2 cellular contexts compared by ENCODE assay signal in genomic region chr13:46654956-46655726, GRCh38.
TF ChIP-seq lines count a peak whose summit lies in the region.

No MANE protein-coding gene starts in this region.

TF ChIP-seq in liver, 16 proteins besides CTCF, POLR2A, EP300 and RAD21 (continued from another document):
- TF ChIP-seq, protein P1, sequence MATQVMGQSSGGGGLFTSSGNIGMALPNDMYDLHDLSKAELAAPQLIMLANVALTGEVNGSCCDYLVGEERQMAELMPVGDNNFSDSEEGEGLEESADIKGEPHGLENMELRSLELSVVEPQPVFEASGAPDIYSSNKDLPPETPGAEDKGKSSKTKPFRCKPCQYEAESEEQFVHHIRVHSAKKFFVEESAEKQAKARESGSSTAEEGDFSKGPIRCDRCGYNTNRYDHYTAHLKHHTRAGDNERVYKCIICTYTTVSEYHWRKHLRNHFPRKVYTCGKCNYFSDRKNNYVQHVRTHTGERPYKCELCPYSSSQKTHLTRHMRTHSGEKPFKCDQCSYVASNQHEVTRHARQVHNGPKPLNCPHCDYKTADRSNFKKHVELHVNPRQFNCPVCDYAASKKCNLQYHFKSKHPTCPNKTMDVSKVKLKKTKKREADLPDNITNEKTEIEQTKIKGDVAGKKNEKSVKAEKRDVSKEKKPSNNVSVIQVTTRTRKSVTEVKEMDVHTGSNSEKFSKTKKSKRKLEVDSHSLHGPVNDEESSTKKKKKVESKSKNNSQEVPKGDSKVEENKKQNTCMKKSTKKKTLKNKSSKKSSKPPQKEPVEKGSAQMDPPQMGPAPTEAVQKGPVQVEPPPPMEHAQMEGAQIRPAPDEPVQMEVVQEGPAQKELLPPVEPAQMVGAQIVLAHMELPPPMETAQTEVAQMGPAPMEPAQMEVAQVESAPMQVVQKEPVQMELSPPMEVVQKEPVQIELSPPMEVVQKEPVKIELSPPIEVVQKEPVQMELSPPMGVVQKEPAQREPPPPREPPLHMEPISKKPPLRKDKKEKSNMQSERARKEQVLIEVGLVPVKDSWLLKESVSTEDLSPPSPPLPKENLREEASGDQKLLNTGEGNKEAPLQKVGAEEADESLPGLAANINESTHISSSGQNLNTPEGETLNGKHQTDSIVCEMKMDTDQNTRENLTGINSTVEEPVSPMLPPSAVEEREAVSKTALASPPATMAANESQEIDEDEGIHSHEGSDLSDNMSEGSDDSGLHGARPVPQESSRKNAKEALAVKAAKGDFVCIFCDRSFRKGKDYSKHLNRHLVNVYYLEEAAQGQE (IDR thresholded peaks at IDR 0.05): no peak
- TF ChIP-seq EGR1 (IDR thresholded peaks at IDR 0.05; ENCODE audit: low read depth in 2 of 2) (no peak), HNF4A (conservative IDR thresholded peaks at IDR 0.05) (peak in 1 of 2 donors; percentile 4), HNF4G (IDR thresholded peaks at IDR 0.05) (no peak), ATF3 (IDR thresholded peaks at IDR 0.05) (no peak), JUND (IDR thresholded peaks at IDR 0.05) (no peak)
- TF ChIP-seq, protein P2, sequence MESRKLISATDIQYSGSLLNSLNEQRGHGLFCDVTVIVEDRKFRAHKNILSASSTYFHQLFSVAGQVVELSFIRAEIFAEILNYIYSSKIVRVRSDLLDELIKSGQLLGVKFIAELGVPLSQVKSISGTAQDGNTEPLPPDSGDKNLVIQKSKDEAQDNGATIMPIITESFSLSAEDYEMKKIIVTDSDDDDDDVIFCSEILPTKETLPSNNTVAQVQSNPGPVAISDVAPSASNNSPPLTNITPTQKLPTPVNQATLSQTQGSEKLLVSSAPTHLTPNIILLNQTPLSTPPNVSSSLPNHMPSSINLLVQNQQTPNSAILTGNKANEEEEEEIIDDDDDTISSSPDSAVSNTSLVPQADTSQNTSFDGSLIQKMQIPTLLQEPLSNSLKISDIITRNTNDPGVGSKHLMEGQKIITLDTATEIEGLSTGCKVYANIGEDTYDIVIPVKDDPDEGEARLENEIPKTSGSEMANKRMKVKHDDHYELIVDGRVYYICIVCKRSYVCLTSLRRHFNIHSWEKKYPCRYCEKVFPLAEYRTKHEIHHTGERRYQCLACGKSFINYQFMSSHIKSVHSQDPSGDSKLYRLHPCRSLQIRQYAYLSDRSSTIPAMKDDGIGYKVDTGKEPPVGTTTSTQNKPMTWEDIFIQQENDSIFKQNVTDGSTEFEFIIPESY (IDR thresholded peaks at IDR 0.05): no peak
- TF ChIP-seq, protein P3, sequence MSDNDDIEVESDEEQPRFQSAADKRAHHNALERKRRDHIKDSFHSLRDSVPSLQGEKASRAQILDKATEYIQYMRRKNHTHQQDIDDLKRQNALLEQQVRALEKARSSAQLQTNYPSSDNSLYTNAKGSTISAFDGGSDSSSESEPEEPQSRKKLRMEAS (IDR thresholded peaks at IDR 0.05): peak; percentile 27

TF ChIP-seq in HepG2, 621 proteins besides CTCF, POLR2A, EP300 and RAD21 (continued from another document):
- TF ChIP-seq PBX3 (CRISPR knock-in tag; IDR thresholded peaks at IDR 0.05; ENCODE audit: borderline replicate concordance): no peak
- TF ChIP-seq ZNF333 (CRISPR knock-in tag; IDR thresholded peaks at IDR 0.05; ENCODE audit: borderline replicate concordance): no peak
- TF ChIP-seq KMT2B (CRISPR knock-in tag; IDR thresholded peaks at IDR 0.05): no peak
- no peak for TF ChIP-seq KAT2B (IDR thresholded peaks at IDR 0.05; ENCODE audit: borderline replicate concordance, low read depth, low read length)
- no peak for TF ChIP-seq CBFB (CRISPR knock-in tag; IDR thresholded peaks at IDR 0.05)
- TF ChIP-seq SATB2 (CRISPR knock-in tag; IDR thresholded peaks at IDR 0.05): no peak
